10 cellular contexts compared by ENCODE assay signal in genomic region chr1:111223126-111223443, GRCh38. TPM values are rescaled to one million over a fixed set of nuclear protein-coding genes. Genes with fewer than 3 reads are reported as not detected.
DNase-seq lines count a peak whose midpoint lies in the region; FAIRE-seq and TF ChIP-seq lines count a peak whose summit lies in the region.
"Had no signal": no experiment of that assay in that cellular context is flagged by ENCODE, and none has a peak within 500 bp of the region (broad histone marks: within the 10 kb centered on the region; RNA-seq: fewer than 3 reads in every experiment).

No MANE protein-coding gene starts in this region.

- TF ChIP-seq CTCF in astrocyte (IDR thresholded peaks at IDR 0.05; ENCODE audit: insufficient read depth, low read depth, low read length) (no peak), neural cell (IDR thresholded peaks at IDR 0.05; ENCODE audit: poor library complexity, severe bottlenecking) (peak; percentile 4)

- peaks cover 0 to 2% of the 10 kb centered on the region in 2 donors for H3K27me3 Mint-ChIP-seq in CD8-positive, alpha-beta memory T cell
- no peaks in the 10 kb centered on the region for H3K27me3 Mint-ChIP-seq in astrocyte (ENCODE audit: low read depth, unreplicated experiment)

- no peak for TF ChIP-seq RAD21 in neural cell (conservative IDR thresholded peaks at IDR 0.05)

- DNase-seq in CD8-positive, alpha-beta memory T cell = no peak
- DNase-seq in Karpas-422 = no peak
- DNase-seq in astrocyte (ENCODE audit: low read depth) = no peak
- DNase-seq in SJCRH30 = no peak
- no peak for DNase-seq in H54 (ENCODE audit: insufficient read length, low spot score)
- no peak for DNase-seq in NOMO-1 treated with DMSO at 0.1 percent for 48 hours (lab: John Stamatoyannopoulos, UW; ENCODE audit: unreplicated experiment)
- DNase-seq: foreskin melanocyte, NCI-H1417 treated with DMSO at 0.1 percent for 48 hours had no signal

- H3K4me2 ChIP-seq in Karpas-422 (ENCODE audit: low read depth, low read length, poor library complexity, severe bottlenecking) = peak overlapping the region; percentile 53
- H3K4me2 ChIP-seq in astrocyte (ENCODE audit: low read length) = no peak overlapping the region
- no peak overlapping the region for H3K4me2 ChIP-seq in neural cell (ENCODE audit: low read length)

- POLR2A ChIA-PET in CD8-positive, alpha-beta memory T cell (lab: Charles Lee) = interaction anchor here (1.0 to 11.1 kb wide), 2 partner anchors 8 to 23 kb away, joined by 3 to 259 read pairs; partner anchors contain the start of gene DENND2D

- no peaks in the 10 kb centered on the region for H3K9me3 ChIP-seq in CD8-positive, alpha-beta memory T cell (ENCODE audit: low read length)
- H3K9me3 ChIP-seq in Karpas-422 (ENCODE audit: low read length) (no peaks in the 10 kb centered on the region), astrocyte (ENCODE audit: insufficient read depth, low read depth, low read length) (no peaks in the 10 kb centered on the region), neural cell (ENCODE audit: low read length) (no peaks in the 10 kb centered on the region), SJCRH30 (replicated peaks) (no peaks in the 10 kb centered on the region)

- H4K20me1 ChIP-seq in Karpas-422 (ENCODE audit: insufficient read depth, low read depth, low read length) = no peaks in the 10 kb centered on the region
- no peaks in the 10 kb centered on the region for H4K20me1 ChIP-seq in astrocyte (ENCODE audit: insufficient read depth, low read length)
- no peaks in the 10 kb centered on the region for H4K20me1 ChIP-seq in neural cell (ENCODE audit: insufficient read depth)

- peaks cover 96% of the 10 kb centered on the region for H3K4me1 ChIP-seq in CD8-positive, alpha-beta memory T cell (ENCODE audit: insufficient read depth, low read length)
- H3K4me1 ChIP-seq in Karpas-422 (ENCODE audit: low read length) (peaks cover 54% of the 10 kb centered on the region), astrocyte (ENCODE audit: insufficient read depth, low read length) (peaks cover 22% of the 10 kb centered on the region), SJCRH30 (peaks cover 7% of the 10 kb centered on the region)

- H3K27me3 ChIP-seq in CD8-positive, alpha-beta memory T cell (ENCODE audit: insufficient read depth, low read length, poor library complexity, severe bottlenecking) = no peaks in the 10 kb centered on the region
- no peaks in the 10 kb centered on the region for H3K27me3 ChIP-seq in Karpas-422 (ENCODE audit: low read length)
- no peaks in the 10 kb centered on the region for H3K27me3 ChIP-seq in astrocyte (ENCODE audit: insufficient read depth, low read length)
- no peaks in the 10 kb centered on the region for H3K27me3 ChIP-seq in neural cell (ENCODE audit: insufficient read depth, low read depth, low read length)
- no peaks in the 10 kb centered on the region for H3K27me3 ChIP-seq in SJCRH30

- H3K27ac Mint-ChIP-seq in CD8-positive, alpha-beta memory T cell = peak overlapping the region; percentile 86 to 99 (median 97)
- peak overlapping the region; percentile 72 for H3K27ac Mint-ChIP-seq in astrocyte (ENCODE audit: unreplicated experiment)

- H3F3A ChIP-seq in neural cell (ENCODE audit: insufficient read depth, low read length, poor library complexity, severe bottlenecking) = no peaks in the 10 kb centered on the region

- H2AFZ ChIP-seq in Karpas-422 (ENCODE audit: low read length) (no peak overlapping the region), astrocyte (ENCODE audit: low read depth, low read length) (no peak overlapping the region), neural cell (ENCODE audit: low read depth, low read length) (no peak overlapping the region)

- no peak for TF ChIP-seq EP300 in neural cell (conservative IDR thresholded peaks at IDR 0.05; ENCODE audit: poor library complexity, severe bottlenecking)

- FAIRE-seq in astrocyte (lab: Jason Lieb, UNC) = no peak
- no peak for FAIRE-seq in H54 (lab: Jason Lieb, UNC)
- FAIRE-seq: colon had no signal

- no peak overlapping the region for H3K27ac ChIP-seq in CD8-positive, alpha-beta memory T cell (ENCODE audit: low read depth, low read length)
- H3K27ac ChIP-seq in Karpas-422 (ENCODE audit: low read length) = no peak overlapping the region
- H3K27ac ChIP-seq in astrocyte (ENCODE audit: low read depth, low read length) = no peak overlapping the region
- no peak overlapping the region for H3K27ac ChIP-seq in neural cell (ENCODE audit: low read length)
- no peak overlapping the region for H3K27ac ChIP-seq in SJCRH30

- H3K9ac ChIP-seq in Karpas-422 (ENCODE audit: low read length) (no peak overlapping the region), astrocyte (ENCODE audit: low read length) (no peak overlapping the region), neural cell (ENCODE audit: low read length) (no peak overlapping the region)

- H3K4me3 ChIP-seq in CD8-positive, alpha-beta memory T cell (ENCODE audit: low read length) = peak overlapping the region; percentile 28
- H3K4me3 ChIP-seq in Karpas-422 (ENCODE audit: low read length) (no peak overlapping the region), astrocyte (ENCODE audit: insufficient read depth, low read depth, low read length) (no peak overlapping the region), neural cell (ENCODE audit: low read length) (no peak overlapping the region), SJCRH30 (no peak overlapping the region)

- no peak for TF ChIP-seq POLR2A in H54 (IDR thresholded peaks at IDR 0.05; ENCODE audit: low read depth, low read length)

- H3K36me3 ChIP-seq in CD8-positive, alpha-beta memory T cell (ENCODE audit: insufficient read depth, low read length) = no peaks in the 10 kb centered on the region
- H3K36me3 ChIP-seq in Karpas-422 (ENCODE audit: insufficient read depth, low read length) = no peaks in the 10 kb centered on the region
- no peaks in the 10 kb centered on the region for H3K36me3 ChIP-seq in astrocyte (ENCODE audit: insufficient read depth, low read length)
- no peaks in the 10 kb centered on the region for H3K36me3 ChIP-seq in neural cell (ENCODE audit: insufficient read depth, low read length)
- no peaks in the 10 kb centered on the region for H3K36me3 ChIP-seq in SJCRH30

- H3K9me2 ChIP-seq in Karpas-422 (replicated peaks; ENCODE audit: insufficient read depth, low read length) (no peaks in the 10 kb centered on the region), neural cell (ENCODE audit: insufficient read depth, low read length) (no peaks in the 10 kb centered on the region)

- H3K4me3 Mint-ChIP-seq in CD8-positive, alpha-beta memory T cell = peak overlapping the region; percentile 67 to 92 (median 79)
- H3K4me3 Mint-ChIP-seq in astrocyte (ENCODE audit: unreplicated experiment) = no peak overlapping the region

- CTCF ChIA-PET in CD8-positive, alpha-beta memory T cell (lab: Charles Lee) = interaction anchor here (0.9 to 10.7 kb wide), 21 partner anchors 9 to 524 kb away, joined by 3 to 252 read pairs (median 4); partner anchors contain the start of gene DENND2D

- H3K79me2 ChIP-seq in Karpas-422 (ENCODE audit: low read length) = no peaks in the 10 kb centered on the region
- no peaks in the 10 kb centered on the region for H3K79me2 ChIP-seq in astrocyte (ENCODE audit: insufficient read depth, low read length)
- no peaks in the 10 kb centered on the region for H3K79me2 ChIP-seq in neural cell (replicated peaks; ENCODE audit: insufficient read depth, low read length)

- H3K36me3 Mint-ChIP-seq in CD8-positive, alpha-beta memory T cell = peaks cover 0 to 2% (median 0%) of the 10 kb centered on the region in 3 donors
- no peaks in the 10 kb centered on the region for H3K36me3 Mint-ChIP-seq in astrocyte (ENCODE audit: low read depth, unreplicated experiment)

- peaks cover 0 to 7% (median 0%) of the 10 kb centered on the region in 5 donors for H3K9me3 Mint-ChIP-seq in CD8-positive, alpha-beta memory T cell
- H3K9me3 Mint-ChIP-seq in astrocyte (ENCODE audit: unreplicated experiment) = no peaks in the 10 kb centered on the region

- peaks cover 92 to 99% (median 96%) of the 10 kb centered on the region in 3 donors for H3K4me1 Mint-ChIP-seq in CD8-positive, alpha-beta memory T cell
- H3K4me1 Mint-ChIP-seq in astrocyte (ENCODE audit: low read depth, unreplicated experiment) = peaks cover 36% of the 10 kb centered on the region

TF ChIP-seq in neural cell, 6 proteins besides CTCF, POLR2A, EP300 and RAD21:
- TF ChIP-seq MXI1 (conservative IDR thresholded peaks at IDR 0.05; ENCODE audit: poor library complexity, severe bottlenecking) (no peak), SMC3 (conservative IDR thresholded peaks at IDR 0.05; ENCODE audit: poor library complexity) (peak; percentile 7)

RNA-seq across cellular contexts. Expression of gene CHI3L2, which starts 4.4 kb away (rescaled TPM):
- total RNA-seq in CD8-positive, alpha-beta memory T cell = 1 to 10 TPM; 1.6 to 1.9 TPM
- polyA plus RNA-seq in CD8-positive, alpha-beta memory T cell = 20.8 TPM
- not detected in 2 replicates for total RNA-seq in Karpas-422 (2014; rRNA removed; shearing (Covaris generic); ENCODE audit: low replicate concordance)
- 0.65 TPM in 1 of 2 replicates, not detected in the other for total RNA-seq in astrocyte
- polyA plus RNA-seq in neural cell = not detected in 2 replicates
- polyA minus RNA-seq in neural cell = not detected in 2 replicates
- total RNA-seq in SJCRH30 (2014; rRNA removed; shearing (Covaris generic)) = 0.53 and 1.6 TPM in 2 replicates

RNA-seq across cellular contexts. Expression of gene DENND2D, which starts 22.6 kb away (rescaled TPM):
- 100 to 1,000 TPM; 185 to 196 TPM for total RNA-seq in CD8-positive, alpha-beta memory T cell
- polyA plus RNA-seq in CD8-positive, alpha-beta memory T cell = 258 TPM
- 80.2 and 90.9 TPM in 2 replicates for total RNA-seq in Karpas-422 (2014; rRNA removed; shearing (Covaris generic); ENCODE audit: low replicate concordance)
- total RNA-seq in astrocyte = 0.18 TPM in 1 of 2 replicates, not detected in the other
- polyA plus RNA-seq in neural cell = not detected in 2 replicates
- polyA minus RNA-seq in neural cell = not detected in 2 replicates
- not detected in 2 replicates for total RNA-seq in SJCRH30 (2014; rRNA removed; shearing (Covaris generic))

Comparison
In these comparisons a context has a peak if more than half of its experiments do, and no peak if none do; other contexts are left out.
1. RNA of gene DENND2D, which starts 22.6 kb away (total RNA-seq): 185 to 196 TPM in CD8-positive, alpha-beta memory T cell and 80.2 to 90.9 TPM in Karpas-422; 0.18 TPM in astrocyte and not detected in SJCRH30; every median in the first group is over 10 times any median in the second.